Comparison of ENCODE assay signal across 16 cellular contexts in the genomic region with DNA sequence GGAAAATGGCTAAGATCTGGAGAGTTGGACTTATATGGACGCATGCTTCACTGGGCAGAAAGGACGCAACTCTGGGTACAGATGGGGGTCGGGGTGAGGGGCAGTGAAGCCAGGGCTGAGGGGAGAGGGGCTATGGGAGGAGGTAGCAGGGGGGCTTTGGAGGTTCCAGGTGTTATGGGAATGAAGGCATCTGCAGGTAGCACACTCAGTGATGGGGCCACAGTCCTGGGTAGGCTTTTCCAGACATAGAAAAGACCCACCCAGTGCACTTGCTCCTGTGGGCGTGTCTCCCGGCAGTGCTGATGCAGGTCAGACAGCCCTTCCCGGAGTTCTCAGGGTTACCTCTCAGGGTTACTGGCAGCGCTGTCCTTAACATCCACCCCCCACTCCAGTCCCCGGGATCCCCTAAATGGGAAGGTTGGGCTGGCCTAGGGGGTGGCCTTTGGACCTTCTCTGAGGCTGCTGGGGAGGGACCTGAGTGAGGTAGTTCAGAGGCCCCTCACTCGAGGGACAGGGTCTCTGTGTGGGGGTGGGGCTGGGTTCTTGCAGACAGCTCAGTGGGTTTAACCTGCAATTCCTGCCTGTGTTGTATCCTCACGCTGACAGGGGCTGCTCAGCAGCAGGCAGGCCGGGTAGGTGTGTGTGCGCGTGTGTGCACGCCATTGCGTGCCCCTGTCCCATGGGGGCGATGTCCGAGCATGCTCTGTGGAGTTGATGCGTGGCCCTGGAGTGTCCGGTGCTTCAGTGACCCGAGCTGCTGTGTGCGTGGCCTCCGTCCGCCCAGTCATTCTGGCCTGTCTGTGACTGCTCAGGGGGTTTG. TPM values are rescaled to one million over a fixed set of nuclear protein-coding genes. Genes with fewer than 3 reads are reported as not detected.
A peak's percentile ranks its signal among the peaks of the same experiment; 100 is the strongest.
DNase-seq lines count a peak whose midpoint lies in the region; ATAC-seq and TF ChIP-seq lines count a peak whose summit lies in the region.
"Had no signal": no experiment of that assay in that cellular context is flagged by ENCODE, and none has a peak within 500 bp of the region (broad histone marks: within the 10 kb centered on the region; RNA-seq: fewer than 3 reads in every experiment).

No MANE protein-coding gene starts in this region.

- peaks cover 18 to 47% of the 10 kb centered on the region in 2 donors for H3K4me1 ChIP-seq in uterus

- intact Hi-C loops in uterus (cut with DNase I; ENCODE audit: low total_unique reads), result no loop called here

- no peak overlapping the region for H3K4me3 Mint-ChIP-seq in stimulated activated naive CD8-positive, alpha-beta T cell treated with anti-CD3 and anti-CD28 coated beads, Interleukin-15, amount 100 ng/mL, for 72 hours
- H3K4me3 Mint-ChIP-seq: activated B cell treated with CpG ODN at 0.5 μM for 24 hours; activated T-helper 1 cell treated with anti-CD3 and anti-CD28 coated beads, Interleukin-12 subunit alpha, Interleukin-12 subunit beta, Interleukin-2, Interleukin-4 antibody, amounts not matched to agents 30 ng/mL and 10 ng/mL and 1 ng/mL, durations not matched to agents 14 hours and 24 hours and 36 hours had no signal

- no peaks in the 10 kb centered on the region for H3K27me3 ChIP-seq in uterus
- H3K27me3 ChIP-seq: hepatocyte had no signal

- DNase-seq in stimulated activated naive CD8-positive, alpha-beta T cell treated with anti-CD3 and anti-CD28 coated beads, Interleukin-15, amount 100 ng/mL, for 72 hours, result no peak
- DNase-seq in stimulated activated naive CD8-positive, alpha-beta T cell treated with anti-CD3 and anti-CD28 coated beads, Interleukin-15, Interleukin-2, amounts not matched to agents 100 U/mL and 50 U/mL, for 24 hours, result no peak
- DNase-seq in islet precursor cell (peak; percentile 73), uterus (no peak), NCI-H146 (lab: John Stamatoyannopoulos, UW) (no peak)
- DNase-seq in stimulated activated CD4-positive, alpha-beta T cell treated with anti-CD3 and anti-CD28 coated beads, Interleukin-4, amount 100 ng/mL, for 4 hours, result no peak
- DNase-seq: activated B cell treated with CpG ODN at 0.5 μM for 24 hours, NCI-H510A, SIG-M5 had no signal

- H3K4me3 ChIP-seq in uterus, result no peak overlapping the region
- H3K4me3 ChIP-seq: hepatocyte had no signal

- H3K9me3 Mint-ChIP-seq in stimulated activated naive CD8-positive, alpha-beta T cell treated with anti-CD3 and anti-CD28 coated beads, Interleukin-15, amount 100 ng/mL, for 72 hours, result no peaks in the 10 kb centered on the region
- H3K9me3 Mint-ChIP-seq: activated B cell treated with CpG ODN at 0.5 μM for 24 hours; activated T-helper 1 cell treated with anti-CD3 and anti-CD28 coated beads, Interleukin-12 subunit alpha, Interleukin-12 subunit beta, Interleukin-2, Interleukin-4 antibody, amounts not matched to agents 30 ng/mL and 10 ng/mL and 1 ng/mL, durations not matched to agents 14 hours and 24 hours and 36 hours had no signal

- no peaks in the 10 kb centered on the region for H3K36me3 ChIP-seq in uterus

- H3K27ac ChIP-seq in angular gyrus (ENCODE audit: low read depth, low read length), result peak overlapping the region; percentile 47
- peak overlapping the region; percentile 98 to 99 for H3K27ac ChIP-seq in uterus
- H3K27ac ChIP-seq: C4-2B, hepatocyte had no signal

- no peaks in the 10 kb centered on the region for H3K9me3 ChIP-seq in uterus

- peak overlapping the region in 1 of 2 donors; percentile 13 for H3K27ac Mint-ChIP-seq in stimulated activated naive CD8-positive, alpha-beta T cell treated with anti-CD3 and anti-CD28 coated beads, Interleukin-15, amount 100 ng/mL, for 72 hours
- H3K27ac Mint-ChIP-seq: activated B cell treated with CpG ODN at 0.5 μM for 24 hours; activated T-helper 1 cell treated with anti-CD3 and anti-CD28 coated beads, Interleukin-12 subunit alpha, Interleukin-12 subunit beta, Interleukin-2, Interleukin-4 antibody, amounts not matched to agents 30 ng/mL and 10 ng/mL and 1 ng/mL, durations not matched to agents 14 hours and 24 hours and 36 hours had no signal

- no peaks in the 10 kb centered on the region for H3K27me3 Mint-ChIP-seq in stimulated activated naive CD8-positive, alpha-beta T cell treated with anti-CD3 and anti-CD28 coated beads, Interleukin-15, amount 100 ng/mL, for 72 hours
- H3K27me3 Mint-ChIP-seq: activated B cell treated with CpG ODN at 0.5 μM for 24 hours had no signal

- peaks cover 17% of the 10 kb centered on the region for H3K4me1 Mint-ChIP-seq in stimulated activated naive CD8-positive, alpha-beta T cell treated with anti-CD3 and anti-CD28 coated beads, Interleukin-15, amount 100 ng/mL, for 72 hours

- no peak for TF ChIP-seq CTCF in uterus (IDR thresholded peaks at IDR 0.05)

- peak; percentile 10 for ATAC-seq in stimulated activated naive CD8-positive, alpha-beta T cell treated with anti-CD3 and anti-CD28 coated beads, Interleukin-15, amount 100 ng/mL, for 72 hours
- no peak for ATAC-seq in stimulated activated naive CD8-positive, alpha-beta T cell treated with anti-CD3 and anti-CD28 coated beads, Interleukin-15, Interleukin-2, amounts not matched to agents 100 U/mL and 50 U/mL, for 24 hours
- ATAC-seq in GM21529 (IDR thresholded peaks at IDR 0.05; ENCODE audit: unreplicated experiment), result no peak

- no peak for TF ChIP-seq POLR2A in uterus (IDR thresholded peaks at IDR 0.05)

RNA-seq across cellular contexts. Expression of a gene that starts 6.2 kb away (rescaled TPM):
- 100 to 1,000 TPM in 2 of 4 donors, 10 to 100 TPM in 2; 46.0 to 494 (median 95.9) TPM for total RNA-seq in uterus

RNA-seq across cellular contexts. Expression of a gene that starts 21.3 kb away (rescaled TPM):
- total RNA-seq in uterus, result 1 to 10 TPM in 3 of 4 donors, not detected in 1; 1.3 to 5.6 (median 1.9) TPM
- total RNA-seq: activated B cell treated with CpG ODN at 0.5 μM for 24 hours; activated T-helper 1 cell treated with anti-CD3 and anti-CD28 coated beads, Interleukin-12 subunit alpha, Interleukin-12 subunit beta, Interleukin-2, Interleukin-4 antibody, amounts not matched to agents 30 ng/mL and 10 ng/mL and 1 ng/mL, durations not matched to agents 14 hours and 24 hours and 36 hours had no signal

RNA-seq across cellular contexts. Expression of a gene that starts 24.9 kb away (rescaled TPM):
- total RNA-seq in uterus, result 10 to 100 TPM in 1 of 4 donors, 1 to 10 TPM in 3; 1.2 to 10.6 (median 6.5) TPM
- total RNA-seq: activated B cell treated with CpG ODN at 0.5 μM for 24 hours had no signal

RNA-seq across cellular contexts. Expression of a gene that starts 55.9 kb away (rescaled TPM):
- total RNA-seq in uterus, result 1 to 10 TPM in 1 of 4 donors, not detected in 3; 3.3 TPM
- total RNA-seq: activated B cell treated with CpG ODN at 0.5 μM for 24 hours; activated T-helper 1 cell treated with anti-CD3 and anti-CD28 coated beads, Interleukin-12 subunit alpha, Interleukin-12 subunit beta, Interleukin-2, Interleukin-4 antibody, amounts not matched to agents 30 ng/mL and 10 ng/mL and 1 ng/mL, durations not matched to agents 14 hours and 24 hours and 36 hours; hepatocyte; M059J; pulmonary artery endothelial cell had no signal
